36 cellular contexts compared by ENCODE assay signal in the genomic region with DNA sequence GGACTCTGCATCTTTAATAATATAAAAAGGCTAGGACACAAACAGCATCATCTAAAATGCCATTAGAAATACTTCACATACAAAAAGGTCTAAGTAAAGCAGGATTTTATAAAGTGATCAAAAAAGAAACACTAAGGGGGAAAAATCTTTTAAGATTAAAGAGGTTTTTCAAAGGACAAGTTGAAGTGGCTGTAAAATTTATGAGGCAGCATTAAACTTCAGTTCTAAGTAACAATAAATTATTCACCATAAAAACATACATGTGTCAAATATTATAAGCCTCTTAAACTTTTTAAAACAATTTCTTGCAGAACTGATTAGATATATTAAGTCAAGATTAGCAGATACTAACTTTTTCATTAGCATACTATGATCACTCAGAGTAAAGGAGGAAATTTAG. TPM values are rescaled to one million over a fixed set of nuclear protein-coding genes. Genes with fewer than 3 reads are reported as not detected.
"Had no signal": no experiment of that assay in that cellular context is flagged by ENCODE, and none has a peak within 500 bp of the region (broad histone marks: within the 10 kb centered on the region; RNA-seq: fewer than 3 reads in every experiment).

No MANE protein-coding gene starts in this region.

- H3K4me3 ChIP-seq: adrenal gland, body of pancreas, breast epithelium had no signal

- H3K27me3 ChIP-seq: adrenal gland, body of pancreas, brain microvascular endothelial cell, breast epithelium had no signal

- H3K9me3 ChIP-seq: adrenal gland, body of pancreas, breast epithelium had no signal

- H3K4me1 ChIP-seq: adrenal gland, body of pancreas, breast epithelium had no signal

- H3K27ac ChIP-seq: adrenal gland, body of pancreas, brain microvascular endothelial cell, breast epithelium, VCaP had no signal

- ATAC-seq: activated CD8-positive, alpha-beta T cell treated with anti-CD3 and anti-CD28 coated beads for 36 hours; activated naive CD4-positive, alpha-beta T cell treated with anti-CD3 and anti-CD28 coated beads, Interleukin-2, amount 50 U/mL, for 72 hours; activated T-cell treated with anti-CD3 and anti-CD28 coated beads, Interleukin-2, amount 50 U/mL, for 4 hours; activated T-cell treated with anti-CD3 and anti-CD28 coated beads, Interleukin-2, amount 50 U/mL, for 72 hours; activated T-helper 17 cell treated with anti-CD3 and anti-CD28 coated beads, Interleukin-2, amount 50 U/mL, for 72 hours; body of pancreas had no signal

- H3K36me3 ChIP-seq: adrenal gland, brain microvascular endothelial cell, breast epithelium had no signal

- DNase-seq: activated B cell treated with CpG ODN at 0.5 μM for 24 hours; activated CD4-positive, alpha-beta memory T cell treated with anti-CD3 and anti-CD28 coated beads for 36 hours; activated CD4-positive, alpha-beta T cell treated with anti-CD3 and anti-CD28 coated beads for 4 hours; activated CD4-positive, alpha-beta T cell treated with anti-CD3 and anti-CD28 coated beads, Interleukin-2, amount 10 ng/mL, durations not matched to agents 24 days and 14 days; activated CD4-positive, alpha-beta T cell treated with anti-CD3 and anti-CD28 coated beads, Interleukin-2, amount 50 U/mL, for 1 hour; activated CD4-positive, alpha-beta T cell treated with anti-CD3 and anti-CD28 coated beads, Interleukin-2, amount 50 U/mL, for 4 hours; activated CD4-positive, CD25-positive, alpha-beta regulatory T cell treated with anti-CD3 and anti-CD28 coated beads, Interleukin-2, amount 50 U/mL, for 72 hours; activated CD8-positive, alpha-beta memory T cell treated with anti-CD3 and anti-CD28 coated beads, Interleukin-2, amount 50 U/mL, for 4 hours; activated CD8-positive, alpha-beta T cell treated with anti-CD3 and anti-CD28 coated beads for 36 hours; activated effector memory CD4-positive, alpha-beta T cell treated with anti-CD3 and anti-CD28 coated beads, Interleukin-2, amount 50 U/mL, for 16 hours; activated gamma-delta T cell treated with Interleukin-2 at 50 U/mL for 16 hours; activated naive CD4-positive, alpha-beta T cell; activated naive CD4-positive, alpha-beta T cell treated with anti-CD3 and anti-CD28 coated beads for 36 hours; activated naive CD4-positive, alpha-beta T cell treated with anti-CD3 and anti-CD28 coated beads, Interleukin-2, amount 50 U/mL, for 16 hours; activated naive CD8-positive, alpha-beta T cell treated with anti-CD3 and anti-CD28 coated beads for 36 hours; activated T-cell treated with anti-CD3 and anti-CD28 coated beads for 4 hours; activated T-cell treated with anti-CD3 and anti-CD28 coated beads, Interleukin-2, amount 50 U/mL, for 1 hour; activated T-cell treated with anti-CD3 and anti-CD28 coated beads, Interleukin-2, amount 50 U/mL, for 4 hours; activated T-cell treated with anti-CD3 and anti-CD28 coated beads, Interleukin-2, amount 50 U/mL, for 72 hours; adrenal gland; amniotic stem cell; aorta; body of pancreas; brain microvascular endothelial cell; caudate nucleus; cerebellar nuclear complex; T-helper 2 cell; T-helper 9 cell had no signal

RNA-seq across cellular contexts. Expression of a gene that starts 58.0 kb away (rescaled TPM):
- total RNA-seq: activated B cell treated with CpG ODN at 0.5 μM for 24 hours; activated CD4-positive, alpha-beta memory T cell treated with anti-CD3 and anti-CD28 coated beads for 36 hours; activated CD4-positive, alpha-beta T cell treated with anti-CD3 and anti-CD28 coated beads, Interleukin-2, amount 10 ng/mL, durations not matched to agents 24 days and 14 days; activated CD8-positive, alpha-beta memory T cell treated with anti-CD3 and anti-CD28 coated beads for 36 hours; activated CD8-positive, alpha-beta T cell treated with anti-CD3 and anti-CD28 coated beads for 36 hours; activated naive CD4-positive, alpha-beta T cell treated with anti-CD3 and anti-CD28 coated beads for 36 hours; activated naive CD4-positive, alpha-beta T cell treated with anti-CD3 and anti-CD28 coated beads, Interleukin-2, amount 50 U/mL, for 72 hours; activated naive CD8-positive, alpha-beta T cell treated with anti-CD3 and anti-CD28 coated beads for 36 hours; activated T-cell treated with anti-CD3 and anti-CD28 coated beads, Interleukin-2, amount 50 U/mL, for 72 hours; activated T-helper 1 cell treated with anti-CD3 and anti-CD28 coated beads, Interleukin-12 subunit alpha, Interleukin-12 subunit beta, Interleukin-2, Interleukin-4 antibody, amounts not matched to agents 30 ng/mL and 10 ng/mL and 1 ng/mL, durations not matched to agents 14 hours and 24 hours and 36 hours; activated T-helper 17 cell treated with anti-CD3 and anti-CD28 coated beads, Interleukin-2, amount 50 U/mL, for 72 hours; aorta; astrocyte; breast epithelium; chondrocyte had no signal
